8 cellular contexts compared by ENCODE assay signal in genomic region chr15:73683624-73684536, GRCh38. TPM values are rescaled to one million over a fixed set of nuclear protein-coding genes. Genes with fewer than 3 reads are reported as not detected.
DNase-seq lines count a peak whose midpoint lies in the region; ATAC-seq and TF ChIP-seq lines count a peak whose summit lies in the region.

CD276 (plus strand) TSS chr15:73684383; CDS start chr15:73699640, 15,257 bp downstream.

- H3K27ac Mint-ChIP-seq in brain (peak within 1 kb of the TSS; percentile 97 to 99 (median 98)), progenitor cell of endocrine pancreas (peak within 1 kb of the TSS; percentile 98)

- H3K4me3 Mint-ChIP-seq in brain (peak within 1 kb of the TSS; percentile 88 to 97 (median 91)), progenitor cell of endocrine pancreas (ENCODE audit: low read depth) (peak within 1 kb of the TSS; percentile 87)

- H3K9me3 Mint-ChIP-seq in brain = no peaks in the 10 kb centered on the region
- no peaks in the 10 kb centered on the region for H3K9me3 Mint-ChIP-seq in progenitor cell of endocrine pancreas (ENCODE audit: low read depth)

- H3K36me3 Mint-ChIP-seq in brain (no peaks in the 10 kb centered on the region), progenitor cell of endocrine pancreas (ENCODE audit: insufficient read depth) (no peaks in the 10 kb centered on the region)

- ATAC-seq in HG02870 (IDR thresholded peaks at IDR 0.05; ENCODE audit: unreplicated experiment) = no peak

- peaks cover 77% of the 10 kb centered on the region for H3K4me1 Mint-ChIP-seq in brain
- H3K4me1 Mint-ChIP-seq in progenitor cell of endocrine pancreas (ENCODE audit: low read depth) = peaks cover 22% of the 10 kb centered on the region

- peak in 1 of 2 experiments; percentile 30 for TF ChIP-seq CTCF in brain (conservative IDR thresholded peaks at IDR 0.05)
- peak; percentile 32 for TF ChIP-seq CTCF in progenitor cell of endocrine pancreas (IDR thresholded peaks at IDR 0.05; ENCODE audit: unreplicated experiment)

- no peaks in the 10 kb centered on the region for H3K27me3 Mint-ChIP-seq in brain
- peaks cover 10% of the 10 kb centered on the region for H3K27me3 Mint-ChIP-seq in progenitor cell of endocrine pancreas

- peak; percentile 69 for DNase-seq in A172 (ENCODE audit: low spot score)
- peak; percentile 49 for DNase-seq in GDM1 (lab: John Stamatoyannopoulos, UW)
- peak; percentile 60 for DNase-seq in NCI-H774 (lab: John Stamatoyannopoulos, UW)
- DNase-seq in hippocampal formation (lab: John Stamatoyannopoulos, UW) = peak; percentile 31 to 57
- peak; percentile 68 for DNase-seq in progenitor cell of endocrine pancreas (ENCODE audit: low spot score, unreplicated experiment)
- no peak for DNase-seq in NCI-H1436 (lab: John Stamatoyannopoulos, UW)

RNA-seq across cellular contexts. Expression of gene CD276, which starts in this region (rescaled TPM):
- total RNA-seq in A172 (2014; rRNA removed; shearing (Covaris generic)) = 121 and 158 TPM in 2 replicates
- 94.2 TPM for polyA plus RNA-seq in brain (ENCODE audit: insufficient read depth, low read depth, low replicate concordance)
- 198 and 207 TPM in 2 replicates for total RNA-seq in progenitor cell of endocrine pancreas
